ENCODE assay signal across 14 cellular contexts in the genomic region with DNA sequence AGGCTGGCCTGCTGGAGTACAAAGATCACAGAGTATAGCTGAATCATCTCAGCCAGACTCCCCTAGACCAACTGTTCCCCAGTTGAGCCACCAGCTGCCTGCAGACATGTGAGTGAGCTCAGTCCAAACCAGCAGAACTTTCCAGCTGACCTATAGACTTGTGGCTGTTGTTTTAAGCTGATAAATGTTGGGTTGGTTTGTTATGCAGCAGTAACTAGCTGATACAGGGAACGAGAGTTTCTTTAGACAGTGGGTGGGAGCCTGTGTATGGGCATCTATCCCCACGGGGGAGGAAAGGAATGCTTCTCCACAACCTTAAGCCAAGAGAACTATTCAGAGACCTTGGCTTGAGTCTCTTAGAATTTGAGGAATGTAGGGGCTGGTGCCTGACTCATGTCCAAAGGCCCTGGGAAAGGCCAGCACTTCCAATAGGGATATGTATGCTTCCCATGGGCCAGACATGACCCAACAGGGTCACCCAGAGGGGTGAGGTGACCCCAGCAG. TPM values are rescaled to one million over a fixed set of nuclear protein-coding genes. Genes with fewer than 3 reads are reported as not detected.
DNase-seq lines count a peak whose midpoint lies in the region; ATAC-seq, FAIRE-seq and TF ChIP-seq lines count a peak whose summit lies in the region.
"Had no signal": no experiment of that assay in that cellular context is flagged by ENCODE, and none has a peak within 500 bp of the region (broad histone marks: within the 10 kb centered on the region; RNA-seq: fewer than 3 reads in every experiment).

No MANE protein-coding gene starts in this region.

- H3K4me1 Mint-ChIP-seq in WTC11, result peaks cover 38% of the 10 kb centered on the region
- peaks cover 15% of the 10 kb centered on the region for H3K4me1 Mint-ChIP-seq in activated CD8-positive, alpha-beta T cell treated with anti-CD3 and anti-CD28 coated beads for 36 hours (ENCODE audit: low read depth)

- WGBS in gastroesophageal sphincter (ENCODE audit: low coverage in 1 of 2), 2 donors, result 54% methylated on average over 2 of the region's 2 CpGs; no CpG with 5 or more reads in 1 of the 2 donors

- H3K9me3 Mint-ChIP-seq in WTC11, result peaks cover 9% of the 10 kb centered on the region
- no peaks in the 10 kb centered on the region for H3K9me3 Mint-ChIP-seq in activated CD8-positive, alpha-beta T cell treated with anti-CD3 and anti-CD28 coated beads for 36 hours
- H3K9me3 Mint-ChIP-seq: stimulated activated effector memory CD8-positive, alpha-beta T cell treated with anti-CD3 and anti-CD28 coated beads, Interleukin-12 subunit alpha, Interleukin-12 subunit beta, amount 100 ng/mL, for 72 hours had no signal

- H3K36me3 ChIP-seq in gastroesophageal sphincter (no peaks in the 10 kb centered on the region), OCI-LY7 (ENCODE audit: insufficient read depth, low read length) (no peaks in the 10 kb centered on the region)
- H3K36me3 ChIP-seq: prostate gland had no signal

- H3K27me3 Mint-ChIP-seq in WTC11 (ENCODE audit: low read depth), result no peaks in the 10 kb centered on the region; the same call in 1 of the 2 replicates
- no peaks in the 10 kb centered on the region for H3K27me3 Mint-ChIP-seq in activated CD8-positive, alpha-beta T cell treated with anti-CD3 and anti-CD28 coated beads for 36 hours

- TF ChIP-seq EP300 in gastroesophageal sphincter (IDR thresholded peaks at IDR 0.05), result no peak

- CTCF ChIA-PET in WTC11 (lab: Charles Lee), result interaction anchor here (1.2 kb wide), 1 partner anchor 8 kb away, joined by 3 read pairs; no protein-coding TSS in a partner anchor
- CTCF ChIA-PET in activated CD8-positive, alpha-beta T cell treated with anti-CD3 and anti-CD28 coated beads for 36 hours (lab: Charles Lee), result interaction anchor here (0.6 kb wide), 1 partner anchor 178 kb away, joined by 4 read pairs; no protein-coding TSS in a partner anchor
- CTCF ChIA-PET in OCI-LY7 (lab: Charles Lee; ENCODE audit: unreplicated experiment), result no interaction called here

- H3K4me3 ChIP-seq in gastroesophageal sphincter (no peak overlapping the region), OCI-LY7 (ENCODE audit: low read depth, low read length, poor library complexity, severe bottlenecking) (no peak overlapping the region)
- H3K4me3 ChIP-seq: prostate gland had no signal

- H4K20me1 ChIP-seq in OCI-LY7 (ENCODE audit: insufficient read depth, low read length), result no peaks in the 10 kb centered on the region

- no peak overlapping the region for H3K4me3 Mint-ChIP-seq in WTC11
- H3K4me3 Mint-ChIP-seq in activated CD8-positive, alpha-beta T cell treated with anti-CD3 and anti-CD28 coated beads for 36 hours, result no peak overlapping the region
- H3K4me3 Mint-ChIP-seq: stimulated activated effector memory CD8-positive, alpha-beta T cell treated with anti-CD3 and anti-CD28 coated beads, Interleukin-12 subunit alpha, Interleukin-12 subunit beta, amount 100 ng/mL, for 72 hours had no signal

- DNase-seq in H54 (ENCODE audit: insufficient read length, low spot score) (peak; percentile 73), WTC11 (ENCODE audit: low spot score) (no peak), urothelium cell line (ENCODE audit: low spot score) (peak; percentile 39), OCI-LY7 (ENCODE audit: low spot score) (no peak), left ventricle myocardium superior (no peak)
- no peak for DNase-seq in activated CD8-positive, alpha-beta T cell treated with anti-CD3 and anti-CD28 coated beads for 36 hours
- DNase-seq: activated CD4-positive, alpha-beta T cell treated with anti-CD3 and anti-CD28 coated beads for 48 hours; activated effector memory CD4-positive, alpha-beta T cell treated with anti-CD3 and anti-CD28 coated beads, Interleukin-2, amount 50 U/mL, for 16 hours; Caco-2; NCI-H2171 treated with DMSO at 0.1 percent for 48 hours had no signal

- no peak for ATAC-seq in WTC11
- ATAC-seq in gastroesophageal sphincter, result peak; percentile 29
- ATAC-seq in activated CD8-positive, alpha-beta T cell treated with anti-CD3 and anti-CD28 coated beads for 36 hours, result no peak
- ATAC-seq in left ventricle myocardium superior, result no peak
- ATAC-seq: stimulated activated effector memory CD8-positive, alpha-beta T cell treated with anti-CD3 and anti-CD28 coated beads, Interleukin-12 subunit alpha, Interleukin-12 subunit beta, amount 100 ng/mL, for 72 hours had no signal

- FAIRE-seq in H54 (lab: Jason Lieb, UNC), result no peak
- no peak for FAIRE-seq in urothelium cell line (lab: Jason Lieb, UNC)

- H2AFZ ChIP-seq in OCI-LY7 (ENCODE audit: low read length), result no peak overlapping the region

- H3K9me3 ChIP-seq in gastroesophageal sphincter (peaks cover 0 to 7% (median 0%) of the 10 kb centered on the region in 3 donors), OCI-LY7 (ENCODE audit: low read length) (no peaks in the 10 kb centered on the region)
- H3K9me3 ChIP-seq: prostate gland had no signal

- H3K4me1 ChIP-seq in gastroesophageal sphincter (peaks cover 0 to 20% (median 4%) of the 10 kb centered on the region in 3 donors), OCI-LY7 (ENCODE audit: insufficient read depth, low read length, poor library complexity, severe bottlenecking) (no peaks in the 10 kb centered on the region)

- no peak for TF ChIP-seq POLR2A in H54 (IDR thresholded peaks at IDR 0.05; ENCODE audit: low read depth, low read length)
- no peak for TF ChIP-seq POLR2A in gastroesophageal sphincter (IDR thresholded peaks at IDR 0.05)

- no peak overlapping the region for H3K27ac ChIP-seq in gastroesophageal sphincter
- H3K27ac ChIP-seq in OCI-LY7 (ENCODE audit: low read depth, low read length, poor library complexity, severe bottlenecking), result no peak overlapping the region
- H3K27ac ChIP-seq: prostate gland had no signal

- no peak overlapping the region for H3K27ac Mint-ChIP-seq in WTC11
- H3K27ac Mint-ChIP-seq in activated CD8-positive, alpha-beta T cell treated with anti-CD3 and anti-CD28 coated beads for 36 hours, result no peak overlapping the region

- BruUV-seq in OCI-LY7 (replicated peaks; lab: Mats Ljungman, UMichigan), result no TSS peak

- intact Hi-C loops in activated CD8-positive, alpha-beta T cell treated with anti-CD3 and anti-CD28 coated beads for 36 hours (cut with micrococcal nuclease), result no loop called here
- intact Hi-C loops in OCI-LY7 (cut with micrococcal nuclease; ENCODE audit: unreplicated experiment) (no loop called here), left ventricle myocardium superior (cut with micrococcal nuclease) (no loop called here)

- H3K79me2 ChIP-seq in OCI-LY7 (ENCODE audit: insufficient read depth, low read depth, low read length), result no peaks in the 10 kb centered on the region

- H3K9me2 ChIP-seq in OCI-LY7 (ENCODE audit: insufficient read depth, low read length), result no peaks in the 10 kb centered on the region

- TF ChIP-seq CTCF in WTC11 (IDR thresholded peaks at IDR 0.05), result no peak
- no peak for TF ChIP-seq CTCF in gastroesophageal sphincter (IDR thresholded peaks at IDR 0.05)
- TF ChIP-seq CTCF in activated CD8-positive, alpha-beta T cell treated with anti-CD3 and anti-CD28 coated beads for 36 hours (IDR thresholded peaks at IDR 0.05), result no peak
- TF ChIP-seq CTCF in OCI-LY7 (conservative IDR thresholded peaks at IDR 0.05; ENCODE audit: low read length), result no peak

- no peak overlapping the region for H3K4me2 ChIP-seq in OCI-LY7 (ENCODE audit: low read length)

- POLR2A ChIA-PET in WTC11 (lab: Charles Lee) (no interaction called here), OCI-LY7 (lab: Charles Lee) (interaction anchor here (0.5 to 0.6 kb wide), 2 partner anchors 62 to 1040 kb away, joined by 3 read pairs; no protein-coding TSS in a partner anchor)
- POLR2A ChIA-PET in activated CD8-positive, alpha-beta T cell treated with anti-CD3 and anti-CD28 coated beads for 36 hours (lab: Charles Lee), result no interaction called here

- no peaks in the 10 kb centered on the region for H3K36me3 Mint-ChIP-seq in WTC11
- no peaks in the 10 kb centered on the region for H3K36me3 Mint-ChIP-seq in activated CD8-positive, alpha-beta T cell treated with anti-CD3 and anti-CD28 coated beads for 36 hours (ENCODE audit: low read depth)
- H3K36me3 Mint-ChIP-seq: stimulated activated effector memory CD8-positive, alpha-beta T cell treated with anti-CD3 and anti-CD28 coated beads, Interleukin-12 subunit alpha, Interleukin-12 subunit beta, amount 100 ng/mL, for 72 hours had no signal

- H3K27me3 ChIP-seq in gastroesophageal sphincter, result no peaks in the 10 kb centered on the region

TF ChIP-seq in WTC11, 78 proteins besides CTCF, POLR2A, EP300 and RAD21:
- no peak for TF ChIP-seq JUN (CRISPR knock-in tag; IDR thresholded peaks at IDR 0.05)
- 0 out of 2 replicates have a peak, but pooled peaks have one; percentile 31 for TF ChIP-seq GTF2I (CRISPR knock-in tag; conservative IDR thresholded peaks at IDR 0.05)

RNA-seq across cellular contexts. Expression of a gene that starts 30.1 kb away (rescaled TPM):
- total RNA-seq in WTC11 (2021) (0.07 to 0.14 TPM in 2 of 3 replicates, not detected in the other), gastroesophageal sphincter (1 to 10 TPM in 1 of 4 donors, under 1 TPM in 2, not detected in 1; 0.54 to 1.6 (median 0.62) TPM), OCI-LY7 (2022) (not detected in 2 replicates), left ventricle myocardium superior (0.32 TPM)
- total RNA-seq in activated CD8-positive, alpha-beta T cell treated with anti-CD3 and anti-CD28 coated beads for 36 hours, result not detected
- not detected in 2 replicates for total RNA-seq in OCI-LY7 (2014; rRNA removed; shearing (Covaris generic))
- total RNA-seq: Caco-2; T-helper 1 cell treated with Interleukin-12 subunit alpha and Interleukin-12 subunit beta and Interleukin-4 antibody, amounts not matched to agents 30 ng/mL and 1 ng/mL, for 36 hours had no signal

RNA-seq across cellular contexts. Expression of a gene that starts 50.3 kb away (rescaled TPM):
- total RNA-seq in WTC11 (2021) (0.23 to 0.48 TPM (median 0.30 TPM) in 3 replicates), gastroesophageal sphincter (100 to 1,000 TPM in 3 of 4 donors, 10 to 100 TPM in 1; 60.4 to 170 (median 125) TPM), OCI-LY7 (2022) (not detected in 2 replicates), left ventricle myocardium superior (19.4 TPM)
- total RNA-seq in activated CD8-positive, alpha-beta T cell treated with anti-CD3 and anti-CD28 coated beads for 36 hours, result not detected
- not detected in 2 replicates for total RNA-seq in OCI-LY7 (2014; rRNA removed; shearing (Covaris generic))
- total RNA-seq: Caco-2; T-helper 1 cell treated with Interleukin-12 subunit alpha and Interleukin-12 subunit beta and Interleukin-4 antibody, amounts not matched to agents 30 ng/mL and 1 ng/mL, for 36 hours had no signal

Comparison
In these comparisons a context has a peak if more than half of its experiments do, and no peak if none do; other contexts are left out.
1. DNase-seq: peak in H54 (single experiment) and urothelium cell line (single experiment); none in WTC11 (single experiment), activated CD8-positive, alpha-beta T cell treated with anti-CD3 and anti-CD28 coated beads for 36 hours (single experiment), OCI-LY7 (single experiment) and left ventricle myocardium superior (single experiment).
2. RNA of a gene that starts 50.3 kb away (total RNA-seq): 60.4 to 170 TPM in gastroesophageal sphincter and 19.4 TPM in left ventricle myocardium superior (single experiment); 0.23 to 0.48 TPM in WTC11, not detected in activated CD8-positive, alpha-beta T cell treated with anti-CD3 and anti-CD28 coated beads for 36 hours and not detected in OCI-LY7; every median in the first group is over 10 times any median in the second.